Comparison of ENCODE assay signal across 2 cellular contexts in genomic region chr19:18191640-18192062, GRCh38.
TF ChIP-seq lines count a peak whose summit lies in the region.

No MANE protein-coding gene starts in this region.

TF ChIP-seq in SK-N-SH, 30 proteins besides CTCF, POLR2A, EP300 and RAD21 (continued from another document):
- TF ChIP-seq, protein P1, sequence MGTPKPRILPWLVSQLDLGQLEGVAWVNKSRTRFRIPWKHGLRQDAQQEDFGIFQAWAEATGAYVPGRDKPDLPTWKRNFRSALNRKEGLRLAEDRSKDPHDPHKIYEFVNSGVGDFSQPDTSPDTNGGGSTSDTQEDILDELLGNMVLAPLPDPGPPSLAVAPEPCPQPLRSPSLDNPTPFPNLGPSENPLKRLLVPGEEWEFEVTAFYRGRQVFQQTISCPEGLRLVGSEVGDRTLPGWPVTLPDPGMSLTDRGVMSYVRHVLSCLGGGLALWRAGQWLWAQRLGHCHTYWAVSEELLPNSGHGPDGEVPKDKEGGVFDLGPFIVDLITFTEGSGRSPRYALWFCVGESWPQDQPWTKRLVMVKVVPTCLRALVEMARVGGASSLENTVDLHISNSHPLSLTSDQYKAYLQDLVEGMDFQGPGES (IDR thresholded peaks at IDR 0.05; ENCODE audit: low read depth, low read length), result no peak
- TF ChIP-seq TAF1 (IDR thresholded peaks at IDR 0.05; ENCODE audit: borderline replicate concordance, low read depth, low read length), result no peak
- TF ChIP-seq RFX5 (IDR thresholded peaks at IDR 0.05; ENCODE audit: low read length), result no peak
- no peak for TF ChIP-seq GATA2 (CRISPR knock-in tag; IDR thresholded peaks at IDR 0.05)
- no peak for TF ChIP-seq FOXJ3 (CRISPR knock-in tag; IDR thresholded peaks at IDR 0.05)
- TF ChIP-seq JUND (IDR thresholded peaks at IDR 0.05), result no peak
- no peak for TF ChIP-seq FOXM1 (IDR thresholded peaks at IDR 0.05; ENCODE audit: low read depth)
TF ChIP-seq in SK-N-SH: peak in this region for 0.

TF ChIP-seq in SK-N-SH treated with all-trans-retinoic acid at 6 μM for 48 hours, 23 proteins besides CTCF, POLR2A, EP300 and RAD21 (continued from another document):
- TF ChIP-seq PATZ1 (CRISPR knock-in tag; IDR thresholded peaks at IDR 0.05; ENCODE audit: borderline replicate concordance), result no peak
- TF ChIP-seq ZFP30 (CRISPR knock-in tag; IDR thresholded peaks at IDR 0.05), result no peak
- TF ChIP-seq GLIS3 (CRISPR knock-in tag; IDR thresholded peaks at IDR 0.05), result no peak
- TF ChIP-seq SNAI2 (CRISPR knock-in tag; IDR thresholded peaks at IDR 0.05), result no peak
- TF ChIP-seq CSDC2 (CRISPR knock-in tag; IDR thresholded peaks at IDR 0.05), result no peak
- TF ChIP-seq RARB (CRISPR knock-in tag; IDR thresholded peaks at IDR 0.05), result no peak
- TF ChIP-seq ZC3H10 (CRISPR knock-in tag; IDR thresholded peaks at IDR 0.05), result no peak
- TF ChIP-seq BACH2 (CRISPR knock-in tag; IDR thresholded peaks at IDR 0.05; ENCODE audit: borderline replicate concordance), result no peak
TF ChIP-seq in SK-N-SH treated with all-trans-retinoic acid at 6 μM for 48 hours: peak in this region for 0.
